Comparison of ENCODE assay signal across 30 cellular contexts in the genomic region with DNA sequence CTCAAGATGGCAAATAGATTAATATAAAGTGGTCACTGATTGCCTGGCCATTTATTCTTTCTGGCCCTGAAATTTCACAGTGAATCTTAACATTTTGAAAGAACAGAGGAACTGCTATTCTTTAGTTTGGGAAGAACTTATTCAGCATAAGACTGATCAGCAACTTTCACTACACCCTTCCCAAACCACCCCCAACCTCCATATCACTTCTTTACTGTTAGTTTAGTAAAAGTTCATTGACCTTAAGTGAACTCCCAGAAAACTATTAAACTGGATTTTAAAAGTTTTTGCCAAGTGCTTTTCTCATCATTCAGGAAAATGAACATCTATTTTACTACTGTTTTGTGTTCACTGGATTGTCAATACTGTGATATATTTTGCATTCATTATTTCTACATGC.
"Had no signal": no experiment of that assay in that cellular context is flagged by ENCODE, and none has a peak within 500 bp of the region (broad histone marks: within the 10 kb centered on the region; RNA-seq: fewer than 3 reads in every experiment).

No MANE protein-coding gene starts in this region.

- FAIRE-seq: astrocyte had no signal

- H3K27ac Mint-ChIP-seq: activated CD4-positive, alpha-beta T cell treated with anti-CD3 and anti-CD28 coated beads, Interleukin-2, amount 10 ng/mL, durations not matched to agents 24 days and 14 days; activated CD8-positive, alpha-beta memory T cell treated with anti-CD3 and anti-CD28 coated beads, Interleukin-2, amount 10 ng/mL, durations not matched to agents 7 days and 5 days; activated naive CD4-positive, alpha-beta T cell treated with anti-CD3 and anti-CD28 coated beads, Interleukin-2, amount 50 U/mL, for 72 hours; activated naive CD8-positive, alpha-beta T cell treated with anti-CD3 and anti-CD28 coated beads, Interleukin-2, amount 50 U/mL, for 24 hours; activated T-cell treated with anti-CD3 and anti-CD28 coated beads, Interleukin-2, amount 50 U/mL, for 24 hours; activated T-helper 1 cell treated with anti-CD3 and anti-CD28 coated beads, Interleukin-12 subunit alpha, Interleukin-12 subunit beta, Interleukin-2, Interleukin-4 antibody, amounts not matched to agents 30 ng/mL and 10 ng/mL and 1 ng/mL, durations not matched to agents 14 hours and 24 hours and 36 hours; brain; IgD-negative memory B cell; T-helper 1 cell treated with Interleukin-12 subunit alpha and Interleukin-12 subunit beta and Interleukin-4 antibody, amounts not matched to agents 30 μg/mL and 1 μg/mL, for 36 hours; WTC11 had no signal

- H3K36me3 ChIP-seq: Peyer's patch, SJSA1 had no signal

- H3K27ac ChIP-seq: KMS-11, Peyer's patch, SJSA1 had no signal

- H3K4me3 Mint-ChIP-seq: activated CD4-positive, alpha-beta T cell treated with anti-CD3 and anti-CD28 coated beads, Interleukin-2, amount 10 ng/mL, durations not matched to agents 24 days and 14 days; activated CD8-positive, alpha-beta memory T cell treated with anti-CD3 and anti-CD28 coated beads, Interleukin-2, amount 10 ng/mL, durations not matched to agents 7 days and 5 days; activated naive CD8-positive, alpha-beta T cell treated with anti-CD3 and anti-CD28 coated beads, Interleukin-2, amount 50 U/mL, for 24 hours; activated T-cell treated with anti-CD3 and anti-CD28 coated beads, Interleukin-2, amount 50 U/mL, for 24 hours; activated T-helper 1 cell treated with anti-CD3 and anti-CD28 coated beads, Interleukin-12 subunit alpha, Interleukin-12 subunit beta, Interleukin-2, Interleukin-4 antibody, amounts not matched to agents 30 ng/mL and 10 ng/mL and 1 ng/mL, durations not matched to agents 14 hours and 24 hours and 36 hours; brain; IgD-negative memory B cell; T-helper 1 cell treated with Interleukin-12 subunit alpha and Interleukin-12 subunit beta and Interleukin-4 antibody, amounts not matched to agents 30 μg/mL and 1 μg/mL, for 36 hours; WTC11 had no signal

- H3K9me3 ChIP-seq: Peyer's patch, SJSA1 had no signal

- H3K27me3 Mint-ChIP-seq: activated CD4-positive, alpha-beta T cell treated with anti-CD3 and anti-CD28 coated beads, Interleukin-2, amount 10 ng/mL, durations not matched to agents 24 days and 14 days; activated CD8-positive, alpha-beta memory T cell treated with anti-CD3 and anti-CD28 coated beads, Interleukin-2, amount 10 ng/mL, durations not matched to agents 7 days and 5 days; activated naive CD8-positive, alpha-beta T cell treated with anti-CD3 and anti-CD28 coated beads, Interleukin-2, amount 50 U/mL, for 24 hours; activated T-cell treated with anti-CD3 and anti-CD28 coated beads, Interleukin-2, amount 50 U/mL, for 24 hours; brain; IgD-negative memory B cell had no signal

- H3K36me3 Mint-ChIP-seq: activated naive CD4-positive, alpha-beta T cell treated with anti-CD3 and anti-CD28 coated beads, Interleukin-2, amount 50 U/mL, for 72 hours; WTC11 had no signal

- H3K9ac ChIP-seq: KMS-11 had no signal

- H3K4me1 ChIP-seq: Peyer's patch, SJSA1 had no signal

- H3K27me3 ChIP-seq: Peyer's patch, SJSA1 had no signal

- H3K9me3 Mint-ChIP-seq: activated CD4-positive, alpha-beta T cell treated with anti-CD3 and anti-CD28 coated beads, Interleukin-2, amount 10 ng/mL, durations not matched to agents 24 days and 14 days; activated naive CD4-positive, alpha-beta T cell treated with anti-CD3 and anti-CD28 coated beads, Interleukin-2, amount 50 U/mL, for 72 hours; activated naive CD8-positive, alpha-beta T cell treated with anti-CD3 and anti-CD28 coated beads, Interleukin-2, amount 50 U/mL, for 24 hours; activated T-cell treated with anti-CD3 and anti-CD28 coated beads, Interleukin-2, amount 50 U/mL, for 24 hours; activated T-helper 1 cell treated with anti-CD3 and anti-CD28 coated beads, Interleukin-12 subunit alpha, Interleukin-12 subunit beta, Interleukin-2, Interleukin-4 antibody, amounts not matched to agents 30 ng/mL and 10 ng/mL and 1 ng/mL, durations not matched to agents 14 hours and 24 hours and 36 hours; brain; IgD-negative memory B cell; T-helper 1 cell treated with Interleukin-12 subunit alpha and Interleukin-12 subunit beta and Interleukin-4 antibody, amounts not matched to agents 30 μg/mL and 1 μg/mL, for 36 hours; WTC11 had no signal

- H3K4me3 ChIP-seq: Peyer's patch, SJSA1 had no signal

- ATAC-seq: activated CD8-positive, alpha-beta memory T cell treated with anti-CD3 and anti-CD28 coated beads, Interleukin-2, amount 10 ng/mL, durations not matched to agents 7 days and 5 days; activated naive CD4-positive, alpha-beta T cell treated with anti-CD3 and anti-CD28 coated beads, Interleukin-2, amount 50 U/mL, for 72 hours; activated naive CD8-positive, alpha-beta T cell treated with anti-CD3 and anti-CD28 coated beads, Interleukin-2, amount 50 U/mL, for 24 hours; WTC11 had no signal

- DNase-seq: activated CD4-positive, alpha-beta T cell treated with anti-CD3 and anti-CD28 coated beads, Interleukin-2, amount 10 ng/mL, durations not matched to agents 24 days and 14 days; activated CD4-positive, alpha-beta T cell treated with anti-CD3 and anti-CD28 coated beads, Interleukin-2, amount 50 U/mL, for 48 hours; activated CD4-positive, CD25-positive, alpha-beta regulatory T cell treated with anti-CD3 and anti-CD28 coated beads, Interleukin-2, amount 50 U/mL, for 72 hours; activated CD8-positive, alpha-beta memory T cell treated with anti-CD3 and anti-CD28 coated beads, Interleukin-2, amount 10 ng/mL, durations not matched to agents 7 days and 5 days; activated effector memory CD4-positive, alpha-beta T cell treated with Interleukin-2 at 50 U/mL for 16 hours; activated naive CD4-positive, alpha-beta T cell; activated naive CD8-positive, alpha-beta T cell treated with anti-CD3 and anti-CD28 coated beads, Interleukin-2, amount 50 U/mL, for 24 hours; activated T-cell treated with anti-CD3 and anti-CD28 coated beads, Interleukin-2, amount 50 U/mL, for 24 hours; amygdala; NCI-H1092 treated with DMSO at 0.1 percent for 48 hours; NCI-H1417 treated with DMSO at 0.1 percent for 48 hours; NCI-H1694; NCI-H2029; NCI-H2107; NCI-H2171 treated with DMSO at 0.1 percent for 48 hours; NCI-H226; NCI-H510A; NCI-H69; NK-92 treated with Interleukin-12 subunit alpha and Interleukin-12 subunit beta, amount 100 ng/mL, for 24 hours; Peyer's patch; SHP77 had no signal

- H3K4me1 Mint-ChIP-seq: WTC11 had no signal

- H3K4me2 ChIP-seq: KMS-11 had no signal
